In the genomic region with DNA sequence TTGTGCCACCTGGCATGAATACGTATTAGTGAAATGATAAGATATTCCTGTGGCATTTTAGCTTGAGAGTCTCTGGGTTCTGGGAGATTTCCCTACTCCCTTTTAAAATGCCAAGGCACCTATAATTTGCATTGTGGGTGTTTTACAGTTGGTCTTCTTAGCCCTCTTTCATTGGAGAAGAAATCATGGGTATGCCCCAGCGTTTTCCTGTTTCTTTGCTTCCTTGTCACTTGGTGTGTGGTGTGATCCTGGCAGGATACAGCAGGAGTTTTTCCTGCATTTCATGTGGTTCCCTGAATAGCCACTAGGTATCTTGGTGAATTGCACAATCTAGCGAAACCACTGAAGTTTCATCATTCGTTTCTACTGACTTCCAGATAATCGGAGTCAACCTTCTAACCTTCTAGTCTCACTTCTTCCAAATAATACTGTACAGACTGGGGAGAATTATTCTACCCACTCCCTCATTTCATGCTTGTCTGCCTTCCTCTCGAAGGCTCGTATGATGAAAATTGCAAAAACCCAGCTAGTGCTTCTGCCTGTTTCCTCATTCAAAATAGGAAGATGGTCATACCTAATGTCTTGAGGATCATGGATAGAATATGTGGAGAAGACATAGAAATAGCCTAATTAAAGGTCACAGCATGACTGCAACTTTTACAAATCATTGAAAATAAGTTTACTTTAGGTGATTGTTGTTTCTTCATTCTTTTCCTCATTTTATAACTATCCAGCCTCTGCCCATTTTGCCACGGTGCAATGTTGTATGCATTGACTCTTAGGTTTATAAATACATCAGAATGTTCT, we compare ENCODE assay signal across 8 cellular contexts. TPM values are rescaled to one million over a fixed set of nuclear protein-coding genes. Genes with fewer than 3 reads are reported as not detected.
DNase-seq lines count a peak whose midpoint lies in the region; ATAC-seq, FAIRE-seq and TF ChIP-seq lines count a peak whose summit lies in the region.

No MANE protein-coding gene starts in this region.

- peaks cover 59% of the 10 kb centered on the region for H3K79me2 ChIP-seq in SK-N-SH (ENCODE audit: insufficient read depth)

- H3K9ac ChIP-seq in SK-N-SH, result peak overlapping the region; percentile 98

- H3K9me3 ChIP-seq in cardiac muscle cell (ENCODE audit: low read depth), result no peaks in the 10 kb centered on the region
- H3K9me3 ChIP-seq in SK-N-SH, result no peaks in the 10 kb centered on the region

- no peaks in the 10 kb centered on the region for H3K9me2 ChIP-seq in SK-N-SH

- 42% methylated on average over 8 of the region's 8 CpGs for WGBS in SK-N-SH (ENCODE audit: low lambda C conversion rate)

- H3K27ac ChIP-seq in cardiac muscle cell (no peak overlapping the region), SK-N-SH (ENCODE audit: low read depth in 2 of 2, low read length in 1 of 2) (peak overlapping the region; percentile 43 to 95; a peak in 3 of 4 replicates), epithelial cell of prostate (peak overlapping the region; percentile 98)

- no peak overlapping the region for H2AFZ ChIP-seq in SK-N-SH (ENCODE audit: low read depth)

- peaks cover 17% of the 10 kb centered on the region for H3K4me1 Mint-ChIP-seq in progenitor cell of endocrine pancreas (ENCODE audit: low read depth)

- peaks cover 85% of the 10 kb centered on the region for H3K27me3 Mint-ChIP-seq in progenitor cell of endocrine pancreas

- DNase-seq in cardiac muscle cell (ENCODE audit: low read depth in 1 of 2, low spot score in 1 of 2) (peak in 1 of 2 donors; percentile 81), Right ventricle myocardium superior (no peak), SK-N-SH (no peak), epithelial cell of prostate (ENCODE audit: low read depth, low spot score) (no peak), progenitor cell of endocrine pancreas (ENCODE audit: low spot score, unreplicated experiment) (no peak), D721Med (ENCODE audit: insufficient read length, low spot score) (no peak)
- no peak for DNase-seq in stimulated activated CD4-positive, alpha-beta T cell treated with anti-CD3 and anti-CD28 coated beads, Interleukin-4, amount 100 ng/mL, for 1 hour

- TF ChIP-seq EP300 in SK-N-SH (IDR thresholded peaks at IDR 0.05; ENCODE audit: borderline replicate concordance in 1 of 2, low read depth in 1 of 2, low read length in 1 of 2), result no peak

- H3K4me2 ChIP-seq in SK-N-SH, result peak overlapping the region; percentile 76

- TF ChIP-seq RAD21 in SK-N-SH (IDR thresholded peaks at IDR 0.05; ENCODE audit: low read length), result peak; percentile 23; the same call in 1 of the 2 replicates

- peaks cover 39% of the 10 kb centered on the region for H3K4me1 ChIP-seq in cardiac muscle cell (ENCODE audit: low read depth)
- H3K4me1 ChIP-seq in SK-N-SH (ENCODE audit: control insufficient read depth in 1 of 2, insufficient read depth in 2 of 2, low read depth in 1 of 2, low read length in 1 of 2), result peaks cover 39 to 48% of the 10 kb centered on the region in 2 experiments

- TF ChIP-seq CTCF in cardiac muscle cell (IDR thresholded peaks at IDR 0.05; ENCODE audit: low read depth, low read length), result peak; percentile 46
- peak; percentile 51 for TF ChIP-seq CTCF in SK-N-SH (IDR thresholded peaks at IDR 0.05)
- TF ChIP-seq CTCF in progenitor cell of endocrine pancreas (IDR thresholded peaks at IDR 0.05; ENCODE audit: unreplicated experiment), result peak; percentile 34
- no peak for TF ChIP-seq CTCF in D721Med (IDR thresholded peaks at IDR 0.05; ENCODE audit: insufficient read depth, missing control alignments)

- no peaks in the 10 kb centered on the region for H3K36me3 Mint-ChIP-seq in progenitor cell of endocrine pancreas (ENCODE audit: insufficient read depth)

- H3K4me3 Mint-ChIP-seq in progenitor cell of endocrine pancreas (ENCODE audit: low read depth), result no peak overlapping the region

- FAIRE-seq in D721Med (lab: Jason Lieb, UNC), result no peak

- H3K36me3 ChIP-seq in cardiac muscle cell (peaks cover 2% of the 10 kb centered on the region), SK-N-SH (replicated peaks in 1 of 2; ENCODE audit: control insufficient read depth in 1 of 2, insufficient read depth in 2 of 2, low read length in 1 of 2) (peaks cover 26% of the 10 kb centered on the region in 2 experiments)

- H3K9me3 Mint-ChIP-seq in progenitor cell of endocrine pancreas (ENCODE audit: low read depth), result no peaks in the 10 kb centered on the region

- H3K4me3 ChIP-seq in cardiac muscle cell (peak overlapping the region; percentile 67), SK-N-SH (ENCODE audit: low read depth in 2 of 2, low read length in 1 of 2) (peak overlapping the region; percentile 62 to 69)

- H4K20me1 ChIP-seq in SK-N-SH (ENCODE audit: insufficient read depth), result peaks cover 16% of the 10 kb centered on the region

- intact Hi-C loops in Right ventricle myocardium superior (cut with DNase I), result loop anchor here (5.0 kb wide), 1 partner anchor 35 kb away; no protein-coding TSS in a partner anchor

- peaks cover 59% of the 10 kb centered on the region for H3F3A ChIP-seq in SK-N-SH (replicated peaks; ENCODE audit: insufficient read depth)

- CTCF ChIA-PET in SK-N-SH (lab: Yijun Ruan, JAX), result interaction anchor here (0.6 to 16.3 kb wide), 11 partner anchors 18 to 345 kb away, joined by 3 to 277 read pairs (median 5); no protein-coding TSS in a partner anchor

- no peaks in the 10 kb centered on the region for H3K27me3 ChIP-seq in cardiac muscle cell
- H3K27me3 ChIP-seq in SK-N-SH (ENCODE audit: insufficient read depth), result no peaks in the 10 kb centered on the region

- POLR2A ChIA-PET in SK-N-SH (lab: Yijun Ruan, JAX), result interaction anchor here (1.7 kb wide), 1 partner anchor 46 kb away, joined by 5 read pairs; no protein-coding TSS in a partner anchor

- no peak overlapping the region for H3K27ac Mint-ChIP-seq in progenitor cell of endocrine pancreas

- no peak for ATAC-seq in Right ventricle myocardium superior (ENCODE audit: poor library complexity)
- no peak for ATAC-seq in GM21360 (IDR thresholded peaks at IDR 0.05; ENCODE audit: unreplicated experiment)

TF ChIP-seq in SK-N-SH, 30 proteins besides CTCF, POLR2A, EP300 and RAD21:
- TF ChIP-seq SMC3 (IDR thresholded peaks at IDR 0.05; ENCODE audit: low read depth, low read length) (peak; percentile 6; the same call in 1 of the 2 replicates), TAF1 (IDR thresholded peaks at IDR 0.05; ENCODE audit: borderline replicate concordance, low read depth, low read length) (0 out of 2 replicates have a peak, but pooled peaks have one; percentile 26), FOSL2 (IDR thresholded peaks at IDR 0.05; ENCODE audit: borderline replicate concordance, low read depth) (no peak)

RNA-seq across cellular contexts. Expression of gene BHLHE40, which starts 2.7 kb away (rescaled TPM):
- 15.3 and 18.4 TPM in 2 replicates for total RNA-seq in cardiac muscle cell
- polyA plus RNA-seq in cardiac muscle cell, result 11.7 and 15.0 TPM in 2 replicates
- 22.8 TPM for total RNA-seq in Right ventricle myocardium superior
- 47.2 and 62.2 TPM in 2 replicates for polyA plus RNA-seq in SK-N-SH (2012; rRNA removed)
- polyA plus RNA-seq in SK-N-SH (2012; cell fraction: cytosol; rRNA removed), result 23.2 and 33.0 TPM in 2 replicates
- polyA plus RNA-seq in SK-N-SH (2012; cell fraction: nucleus; rRNA removed), result 211 and 257 TPM in 2 replicates
- 1.1 and 1.3 TPM in 2 replicates for total RNA-seq in progenitor cell of endocrine pancreas
